In genomic region chr2:173834124-173834523, GRCh38 we compare ENCODE assay signal across 20 cellular contexts.
DNase-seq lines count a peak whose midpoint lies in the region; ATAC-seq and TF ChIP-seq lines count a peak whose summit lies in the region.
"Had no signal": no experiment of that assay in that cellular context is flagged by ENCODE, and none has a peak within 500 bp of the region (broad histone marks: within the 10 kb centered on the region; RNA-seq: fewer than 3 reads in every experiment).

No MANE protein-coding gene starts in this region.

- no peak overlapping the region for H2BK15ac ChIP-seq in mesendoderm (replicated peaks; ENCODE audit: low read depth)

- no peak overlapping the region for H3K4ac ChIP-seq in mesendoderm (ENCODE audit: low read depth, low read length)

- H4K8ac ChIP-seq in mesendoderm (ENCODE audit: low read depth, low read length) = no peak overlapping the region

- no peak overlapping the region for H3K4me3 Mint-ChIP-seq in activated T-cell treated with anti-CD3 and anti-CD28 coated beads, Interleukin-2, amount 50 U/mL, for 24 hours
- H3K4me3 Mint-ChIP-seq: B cell; CD4-positive, alpha-beta T cell; CD8-positive, alpha-beta T cell had no signal

- no peak for TF ChIP-seq RAD21 in SK-N-SH (IDR thresholded peaks at IDR 0.05; ENCODE audit: low read length)

- peaks cover 9% of the 10 kb centered on the region for H3K27me3 Mint-ChIP-seq in activated T-cell treated with anti-CD3 and anti-CD28 coated beads, Interleukin-2, amount 50 U/mL, for 24 hours
- H3K27me3 Mint-ChIP-seq: B cell had no signal

- no peak overlapping the region for H3K4me3 ChIP-seq in SK-N-SH (ENCODE audit: low read depth in 2 of 2, low read length in 1 of 2)
- H3K4me3 ChIP-seq in mesendoderm (ENCODE audit: low read length) = no peak overlapping the region
- no peak overlapping the region for H3K4me3 ChIP-seq in osteoblast (ENCODE audit: insufficient read depth, low read length)
- H3K4me3 ChIP-seq in Karpas-422 (ENCODE audit: low read length) = no peak overlapping the region
- H3K4me3 ChIP-seq: A549; BLaER1 treated with 17β-estradiol and CSF1 and Interleukin-3, amounts not matched to agents 10 nM and 100 nM had no signal

- no peak overlapping the region for H3K27ac Mint-ChIP-seq in activated T-cell treated with anti-CD3 and anti-CD28 coated beads, Interleukin-2, amount 50 U/mL, for 24 hours
- H3K27ac Mint-ChIP-seq: B cell; CD4-positive, alpha-beta T cell; CD8-positive, alpha-beta T cell had no signal

- ATAC-seq in SK-N-SH treated with all-trans-retinoic acid at 6 μM for 48 hours (no peak), HG03469 (IDR thresholded peaks at IDR 0.05; ENCODE audit: unreplicated experiment) (no peak)
- ATAC-seq: A549; CD8-positive, alpha-beta T cell had no signal

- H3K9ac ChIP-seq in SK-N-SH (no peak overlapping the region), mesendoderm (ENCODE audit: low read length) (no peak overlapping the region), Karpas-422 (ENCODE audit: low read length) (no peak overlapping the region)
- H3K9ac ChIP-seq: BLaER1 treated with 17β-estradiol and CSF1 and Interleukin-3, amounts not matched to agents 10 nM and 100 nM had no signal

- DNase-seq in SK-N-SH = no peak
- peak; percentile 5 for DNase-seq in amniotic epithelial cell (ENCODE audit: low read depth)
- DNase-seq in mesendoderm = peak; percentile 57
- DNase-seq in osteoblast (ENCODE audit: insufficient read length, low spot score, missing footprints) = peak; percentile 64
- no peak for DNase-seq in Karpas-422
- no peak for DNase-seq in activated T-cell treated with anti-CD3 and anti-CD28 coated beads, Interleukin-2, amount 50 U/mL, for 24 hours
- DNase-seq: AML-193; Caco-2; Calu3; CD4-positive, alpha-beta T cell; CD8-positive, alpha-beta T cell; DMS79 treated with DMSO at 0.1 percent for 48 hours; GF-D8 had no signal

- no peak overlapping the region for H2BK120ac ChIP-seq in mesendoderm (ENCODE audit: low read depth, low read length)

- H2AFZ ChIP-seq in SK-N-SH (ENCODE audit: low read depth) (no peak overlapping the region), osteoblast (ENCODE audit: low read length) (no peak overlapping the region), Karpas-422 (ENCODE audit: low read length) (no peak overlapping the region)

- H3K79me2 ChIP-seq in SK-N-SH (ENCODE audit: insufficient read depth) (no peaks in the 10 kb centered on the region), mesendoderm (ENCODE audit: control insufficient read depth, insufficient read depth, low read length) (no peaks in the 10 kb centered on the region), osteoblast (ENCODE audit: insufficient read depth, low read length) (no peaks in the 10 kb centered on the region), Karpas-422 (ENCODE audit: low read length) (no peaks in the 10 kb centered on the region)

- H3F3A ChIP-seq in SK-N-SH (replicated peaks; ENCODE audit: insufficient read depth) = no peaks in the 10 kb centered on the region

- no peaks in the 10 kb centered on the region for H3K36me3 Mint-ChIP-seq in activated T-cell treated with anti-CD3 and anti-CD28 coated beads, Interleukin-2, amount 50 U/mL, for 24 hours (ENCODE audit: low read depth)
- H3K36me3 Mint-ChIP-seq: CD8-positive, alpha-beta T cell had no signal

- no peak overlapping the region for H3K4me2 ChIP-seq in SK-N-SH
- no peak overlapping the region for H3K4me2 ChIP-seq in mesendoderm (ENCODE audit: low read length)
- H3K4me2 ChIP-seq in osteoblast (ENCODE audit: insufficient read depth, low read length) = no peak overlapping the region
- H3K4me2 ChIP-seq in Karpas-422 (ENCODE audit: low read depth, low read length, poor library complexity, severe bottlenecking) = no peak overlapping the region
- H3K4me2 ChIP-seq: A549; BLaER1 treated with 17β-estradiol and CSF1 and Interleukin-3, amounts not matched to agents 10 nM and 100 nM had no signal

- H3K9me2 ChIP-seq in SK-N-SH (no peaks in the 10 kb centered on the region), Karpas-422 (replicated peaks; ENCODE audit: insufficient read depth, low read length) (no peaks in the 10 kb centered on the region)

- H4K20me1 ChIP-seq in SK-N-SH (ENCODE audit: insufficient read depth) = no peaks in the 10 kb centered on the region
- no peaks in the 10 kb centered on the region for H4K20me1 ChIP-seq in osteoblast (ENCODE audit: insufficient read depth, low read length)
- no peaks in the 10 kb centered on the region for H4K20me1 ChIP-seq in Karpas-422 (ENCODE audit: insufficient read depth, low read depth, low read length)
- H4K20me1 ChIP-seq: BLaER1 treated with 17β-estradiol and CSF1 and Interleukin-3, amounts not matched to agents 10 nM and 100 nM had no signal

- H3K23ac ChIP-seq in mesendoderm (ENCODE audit: low read length) = no peak overlapping the region

- CTCF ChIA-PET in SK-N-SH (lab: Yijun Ruan, JAX) = no interaction called here

- H3K56ac ChIP-seq in mesendoderm (ENCODE audit: low read length) = peak overlapping the region; percentile 25

- no peak overlapping the region for H4K5ac ChIP-seq in mesendoderm (ENCODE audit: low read length)

- H3K18ac ChIP-seq in mesendoderm (ENCODE audit: low read length) = no peak overlapping the region

- no peak for TF ChIP-seq EP300 in SK-N-SH (IDR thresholded peaks at IDR 0.05; ENCODE audit: borderline replicate concordance in 1 of 2, low read depth in 1 of 2, low read length in 1 of 2)

- peaks cover 0 to 10% of the 10 kb centered on the region in 2 experiments; a peak in 1 of 4 replicates for H3K4me1 ChIP-seq in SK-N-SH (ENCODE audit: control insufficient read depth in 1 of 2, insufficient read depth in 2 of 2, low read depth in 1 of 2, low read length in 1 of 2)
- H3K4me1 ChIP-seq in mesendoderm (ENCODE audit: control insufficient read depth, low read depth, low read length) = no peaks in the 10 kb centered on the region
- H3K4me1 ChIP-seq in osteoblast (ENCODE audit: insufficient read depth, low read length) = peaks cover 23% of the 10 kb centered on the region
- peaks cover 10% of the 10 kb centered on the region for H3K4me1 ChIP-seq in Karpas-422 (ENCODE audit: low read length)
- H3K4me1 ChIP-seq: A549, Caco-2 had no signal

- no peak overlapping the region for H2BK5ac ChIP-seq in mesendoderm (ENCODE audit: low read length)

- WGBS in SK-N-SH (ENCODE audit: low lambda C conversion rate) = 67% methylated on average over 1 of the region's 1 CpG
- WGBS in mesendoderm (ENCODE audit: extremely low coverage, insufficient coverage, low lambda C conversion rate) = no CpG with 5 or more reads among the region's 1 CpG

- TF ChIP-seq CTCF in SK-N-SH (IDR thresholded peaks at IDR 0.05) = no peak
- no peak for TF ChIP-seq CTCF in osteoblast (IDR thresholded peaks at IDR 0.05; ENCODE audit: extremely low read depth, low read depth, low read length)

- H3K9me3 ChIP-seq in SK-N-SH (no peaks in the 10 kb centered on the region), osteoblast (ENCODE audit: low read depth, low read length) (no peaks in the 10 kb centered on the region), Karpas-422 (ENCODE audit: low read length) (no peaks in the 10 kb centered on the region)
- H3K9me3 ChIP-seq: A549; BLaER1 treated with 17β-estradiol and CSF1 and Interleukin-3, amounts not matched to agents 10 nM and 100 nM; Caco-2 had no signal

- no peaks in the 10 kb centered on the region for H3K79me1 ChIP-seq in mesendoderm (ENCODE audit: low read length)

- no peak overlapping the region for H2AK5ac ChIP-seq in mesendoderm (ENCODE audit: low read length)

- no peaks in the 10 kb centered on the region for H3K36me3 ChIP-seq in SK-N-SH (replicated peaks in 1 of 2; ENCODE audit: control insufficient read depth in 1 of 2, insufficient read depth in 2 of 2, low read length in 1 of 2)
- H3K36me3 ChIP-seq in mesendoderm (ENCODE audit: control insufficient read depth, insufficient read depth, low read length) = no peaks in the 10 kb centered on the region
- no peaks in the 10 kb centered on the region for H3K36me3 ChIP-seq in osteoblast (ENCODE audit: insufficient read depth, low read length)
- no peaks in the 10 kb centered on the region for H3K36me3 ChIP-seq in Karpas-422 (ENCODE audit: insufficient read depth, low read length)
- H3K36me3 ChIP-seq: BLaER1 treated with 17β-estradiol and CSF1 and Interleukin-3, amounts not matched to agents 10 nM and 100 nM had no signal

- H3K27me3 ChIP-seq in SK-N-SH (ENCODE audit: insufficient read depth) = no peaks in the 10 kb centered on the region; the same call in 1 of the 2 replicates
- H3K27me3 ChIP-seq in mesendoderm (ENCODE audit: insufficient read depth, low read length, poor library complexity) = no peaks in the 10 kb centered on the region
- no peaks in the 10 kb centered on the region for H3K27me3 ChIP-seq in osteoblast (ENCODE audit: insufficient read depth, low read length)
- no peaks in the 10 kb centered on the region for H3K27me3 ChIP-seq in Karpas-422 (ENCODE audit: low read length)
- H3K27me3 ChIP-seq: BLaER1 treated with 17β-estradiol and CSF1 and Interleukin-3, amounts not matched to agents 10 nM and 100 nM had no signal

- H3K4me1 Mint-ChIP-seq in activated T-cell treated with anti-CD3 and anti-CD28 coated beads, Interleukin-2, amount 50 U/mL, for 24 hours (ENCODE audit: low read depth) = no peaks in the 10 kb centered on the region
- H3K4me1 Mint-ChIP-seq: B cell had no signal

- no peaks in the 10 kb centered on the region for H3K9me3 Mint-ChIP-seq in activated T-cell treated with anti-CD3 and anti-CD28 coated beads, Interleukin-2, amount 50 U/mL, for 24 hours
- H3K9me3 Mint-ChIP-seq: CD4-positive, alpha-beta T cell; CD8-positive, alpha-beta T cell had no signal

- POLR2A ChIA-PET in SK-N-SH (lab: Yijun Ruan, JAX) = no interaction called here

- H3K27ac ChIP-seq in SK-N-SH (ENCODE audit: low read depth in 2 of 2, low read length in 1 of 2) (no peak overlapping the region), mesendoderm (ENCODE audit: low read depth, low read length) (no peak overlapping the region), osteoblast (ENCODE audit: low read depth, low read length) (no peak overlapping the region), Karpas-422 (ENCODE audit: low read length) (no peak overlapping the region)
- H3K27ac ChIP-seq: 22Rv1; A549; BLaER1 treated with 17β-estradiol and CSF1 and Interleukin-3, amounts not matched to agents 10 nM and 100 nM; C4-2B had no signal

TF ChIP-seq in SK-N-SH treated with all-trans-retinoic acid at 6 μM for 48 hours, 23 proteins besides CTCF, POLR2A, EP300 and RAD21:
- TF ChIP-seq ISL1 (CRISPR knock-in tag; IDR thresholded peaks at IDR 0.05) (peak; percentile 69), ARNTL (CRISPR knock-in tag; IDR thresholded peaks at IDR 0.05; ENCODE audit: borderline replicate concordance, low read depth) (no peak)

TF ChIP-seq in SK-N-SH, 30 proteins besides CTCF, POLR2A, EP300 and RAD21 (continues in another document):
- TF ChIP-seq NRF1 (IDR thresholded peaks at IDR 0.05; ENCODE audit: low read depth, low read length) (no peak), PBX3 (IDR thresholded peaks at IDR 0.05) (no peak)

Comparison
In these comparisons a context has a peak if more than half of its experiments do, and no peak if none do; other contexts are left out.
1. DNase-seq: peak in amniotic epithelial cell (single experiment), mesendoderm (single experiment) and osteoblast (single experiment); none in SK-N-SH (single experiment), Karpas-422 (single experiment) and activated T-cell treated with anti-CD3 and anti-CD28 coated beads, Interleukin-2, amount 50 U/mL, for 24 hours (single experiment).